Comparison of ENCODE assay signal across 17 cellular contexts in genomic region chr16:74268372-74268782, GRCh38.
"Had no signal": no experiment of that assay in that cellular context is flagged by ENCODE, and none has a peak within 500 bp of the region (broad histone marks: within the 10 kb centered on the region; RNA-seq: fewer than 3 reads in every experiment).

No MANE protein-coding gene starts in this region.

- DNase-seq: activated CD4-positive, alpha-beta T cell treated with anti-CD3 and anti-CD28 coated beads, Interleukin-2, amount 50 U/mL, for 48 hours; activated CD8-positive, alpha-beta memory T cell treated with anti-CD3 and anti-CD28 coated beads, Interleukin-2, amount 10 ng/mL, durations not matched to agents 7 days and 5 days; activated naive CD4-positive, alpha-beta T cell treated with anti-CD3 and anti-CD28 coated beads for 36 hours; activated naive CD8-positive, alpha-beta T cell treated with anti-CD3 and anti-CD28 coated beads, Interleukin-2, amount 50 U/mL, for 24 hours; activated T-cell treated with anti-CD3 and anti-CD28 coated beads, Interleukin-2, amount 50 U/mL, for 1 hour; dermis blood vessel endothelial cell; endodermal cell; gastrocnemius medialis; heart left ventricle; left colon; posterior cingulate gyrus; stimulated activated CD4-positive, alpha-beta T cell treated with anti-CD3 and anti-CD28 coated beads, Interleukin-15, amount 100 ng/mL, for 24 hours; stimulated activated CD4-positive, alpha-beta T cell treated with anti-CD3 and anti-CD28 coated beads, Interleukin-4, amount 100 ng/mL, for 24 hours; stimulated activated naive CD4-positive, alpha-beta T cell; tibial artery; uterus had no signal

- H3K27ac Mint-ChIP-seq: activated CD8-positive, alpha-beta memory T cell treated with anti-CD3 and anti-CD28 coated beads, Interleukin-2, amount 10 ng/mL, durations not matched to agents 7 days and 5 days; activated naive CD4-positive, alpha-beta T cell treated with anti-CD3 and anti-CD28 coated beads for 36 hours; activated naive CD8-positive, alpha-beta T cell treated with anti-CD3 and anti-CD28 coated beads, Interleukin-2, amount 50 U/mL, for 24 hours; activated T-helper 2 cell treated with anti-CD3 and anti-CD28 coated beads, Interferon-gamma antibody, Interleukin-2, Interleukin-4, amounts not matched to agents 10 μg/mL and 5 μg/mL and 100 μg/mL, durations not matched to agents 14 hours and 24 hours and 36 hours; endodermal cell had no signal

- H3K4me1 Mint-ChIP-seq: activated CD8-positive, alpha-beta memory T cell treated with anti-CD3 and anti-CD28 coated beads, Interleukin-2, amount 10 ng/mL, durations not matched to agents 7 days and 5 days; activated naive CD8-positive, alpha-beta T cell treated with anti-CD3 and anti-CD28 coated beads, Interleukin-2, amount 50 U/mL, for 24 hours; endodermal cell had no signal

- H3K9me3 Mint-ChIP-seq: activated naive CD4-positive, alpha-beta T cell treated with anti-CD3 and anti-CD28 coated beads for 36 hours; activated naive CD8-positive, alpha-beta T cell treated with anti-CD3 and anti-CD28 coated beads, Interleukin-2, amount 50 U/mL, for 24 hours; activated T-helper 2 cell treated with anti-CD3 and anti-CD28 coated beads, Interferon-gamma antibody, Interleukin-2, Interleukin-4, amounts not matched to agents 10 μg/mL and 5 μg/mL and 100 μg/mL, durations not matched to agents 14 hours and 24 hours and 36 hours; endodermal cell had no signal

- H3K36me3 Mint-ChIP-seq: activated CD8-positive, alpha-beta memory T cell treated with anti-CD3 and anti-CD28 coated beads, Interleukin-2, amount 10 ng/mL, durations not matched to agents 7 days and 5 days had no signal

- ATAC-seq: activated CD8-positive, alpha-beta memory T cell treated with anti-CD3 and anti-CD28 coated beads, Interleukin-2, amount 10 ng/mL, durations not matched to agents 7 days and 5 days; activated naive CD8-positive, alpha-beta T cell treated with anti-CD3 and anti-CD28 coated beads, Interleukin-2, amount 50 U/mL, for 24 hours; gastrocnemius medialis; heart left ventricle; left colon had no signal

- H3K4me3 Mint-ChIP-seq: activated CD8-positive, alpha-beta memory T cell treated with anti-CD3 and anti-CD28 coated beads, Interleukin-2, amount 10 ng/mL, durations not matched to agents 7 days and 5 days; activated naive CD4-positive, alpha-beta T cell treated with anti-CD3 and anti-CD28 coated beads for 36 hours; activated naive CD8-positive, alpha-beta T cell treated with anti-CD3 and anti-CD28 coated beads, Interleukin-2, amount 50 U/mL, for 24 hours; endodermal cell had no signal
